27 cellular contexts compared by ENCODE assay signal in genomic region chr4:37054670-37055069, GRCh38.
DNase-seq lines count a peak whose midpoint lies in the region; ATAC-seq and TF ChIP-seq lines count a peak whose summit lies in the region.
"Had no signal": no experiment of that assay in that cellular context is flagged by ENCODE, and none has a peak within 500 bp of the region (broad histone marks: within the 10 kb centered on the region; RNA-seq: fewer than 3 reads in every experiment).

No MANE protein-coding gene starts in this region.

- H3K9me3 Mint-ChIP-seq in endodermal cell = no peaks in the 10 kb centered on the region
- H3K9me3 Mint-ChIP-seq: CD4-positive, alpha-beta T cell had no signal

- H3K9me3 ChIP-seq in endodermal cell (ENCODE audit: control insufficient read depth, low read length) (no peaks in the 10 kb centered on the region), prostate gland (no peaks in the 10 kb centered on the region)
- H3K9me3 ChIP-seq: HAP-1, tibial artery had no signal

- peak overlapping the region; percentile 26 for H3K27ac Mint-ChIP-seq in endodermal cell
- H3K27ac Mint-ChIP-seq: activated CD8-positive, alpha-beta memory T cell treated with anti-CD3 and anti-CD28 coated beads, Interleukin-2, amount 10 ng/mL, durations not matched to agents 7 days and 5 days; activated naive CD8-positive, alpha-beta T cell treated with anti-CD3 and anti-CD28 coated beads, Interleukin-2, amount 50 U/mL, for 24 hours; activated T-cell treated with anti-CD3 and anti-CD28 coated beads, Interleukin-2, amount 50 U/mL, for 72 hours; CD4-positive, alpha-beta T cell; naive thymus-derived CD4-positive, alpha-beta T cell had no signal

- no peak overlapping the region for H3K9ac ChIP-seq in endodermal cell (ENCODE audit: extremely low read depth, low read length, poor library complexity, severe bottlenecking)

- no peaks in the 10 kb centered on the region for H3K27me3 Mint-ChIP-seq in endodermal cell (ENCODE audit: insufficient read depth)
- H3K27me3 Mint-ChIP-seq: activated CD8-positive, alpha-beta memory T cell treated with anti-CD3 and anti-CD28 coated beads, Interleukin-2, amount 10 ng/mL, durations not matched to agents 7 days and 5 days had no signal

- no peaks in the 10 kb centered on the region for H3K27me3 ChIP-seq in endodermal cell (ENCODE audit: control insufficient read depth, insufficient read depth, low read length, poor library complexity, severe bottlenecking)
- H3K27me3 ChIP-seq in prostate gland (replicated peaks; ENCODE audit: insufficient read depth) = no peaks in the 10 kb centered on the region
- H3K27me3 ChIP-seq: tibial artery had no signal

- WGBS in endodermal cell (ENCODE audit: insufficient coverage in 1 of 2, insufficient read length in 1 of 2), 2 experiments = 28% methylated on average over 3 of the region's 3 CpGs; no CpG with 5 or more reads in 1 of the 2 experiments
- 66% methylated on average over 3 of the region's 3 CpGs for WGBS in prostate gland

- no peak overlapping the region for H3K4me3 Mint-ChIP-seq in endodermal cell
- H3K4me3 Mint-ChIP-seq: activated CD8-positive, alpha-beta memory T cell treated with anti-CD3 and anti-CD28 coated beads, Interleukin-2, amount 10 ng/mL, durations not matched to agents 7 days and 5 days; activated naive CD8-positive, alpha-beta T cell treated with anti-CD3 and anti-CD28 coated beads, Interleukin-2, amount 50 U/mL, for 24 hours; activated T-cell treated with anti-CD3 and anti-CD28 coated beads, Interleukin-2, amount 50 U/mL, for 72 hours; CD4-positive, alpha-beta T cell; naive thymus-derived CD4-positive, alpha-beta T cell had no signal

- ATAC-seq in HG02759 (IDR thresholded peaks at IDR 0.05; ENCODE audit: unreplicated experiment) = no peak
- ATAC-seq: activated CD8-positive, alpha-beta memory T cell treated with anti-CD3 and anti-CD28 coated beads, Interleukin-2, amount 10 ng/mL, durations not matched to agents 7 days and 5 days; activated naive CD8-positive, alpha-beta T cell treated with anti-CD3 and anti-CD28 coated beads, Interleukin-2, amount 50 U/mL, for 24 hours; activated T-cell treated with anti-CD3 and anti-CD28 coated beads, Interleukin-2, amount 50 U/mL, for 72 hours; GM12878; naive thymus-derived CD4-positive, alpha-beta T cell had no signal

- TF ChIP-seq POLR2A in prostate gland (IDR thresholded peaks at IDR 0.05) = no peak

- DNase-seq in DMS 273 (lab: John Stamatoyannopoulos, UW; ENCODE audit: unreplicated experiment) = peak; percentile 44
- peak; percentile 36 for DNase-seq in NCI-H446 treated with DMSO at 0.1 percent for 48 hours (lab: John Stamatoyannopoulos, UW)
- DNase-seq in endodermal cell = peak; percentile 77
- DNase-seq in left kidney (ENCODE audit: low read depth, low spot score) = peak; percentile 34
- DNase-seq in prostate gland (ENCODE audit: low spot score) = no peak
- no peak for DNase-seq in KBM-7
- DNase-seq in cortex of kidney (lab: John Stamatoyannopoulos, UW) = no peak
- DNase-seq: activated CD4-positive, alpha-beta T cell treated with anti-CD3 and anti-CD28 coated beads, Interleukin-2, amount 50 U/mL, for 4 hours; activated CD4-positive, CD25-positive, alpha-beta regulatory T cell; activated CD8-positive, alpha-beta memory T cell treated with anti-CD3 and anti-CD28 coated beads, Interleukin-2, amount 10 ng/mL, durations not matched to agents 7 days and 5 days; activated naive CD4-positive, alpha-beta T cell; activated naive CD8-positive, alpha-beta T cell treated with anti-CD3 and anti-CD28 coated beads, Interleukin-2, amount 50 U/mL, for 24 hours; activated T-cell treated with anti-CD3 and anti-CD28 coated beads, Interleukin-2, amount 50 U/mL, for 72 hours; AML-193; CD4-positive, alpha-beta T cell; central memory CD4-positive, alpha-beta T cell; hippocampal formation; MM.1S; naive thymus-derived CD4-positive, alpha-beta T cell; NCI-H1930; NCI-H2227 treated with DMSO at 0.1 percent for 48 hours; stimulated activated CD4-positive, alpha-beta T cell treated with anti-CD3 and anti-CD28 coated beads, Interleukin-4, amount 100 ng/mL, for 24 hours; tibial artery had no signal

- TF ChIP-seq CTCF in endodermal cell (conservative IDR thresholded peaks at IDR 0.05) (no peak), prostate gland (IDR thresholded peaks at IDR 0.05) (no peak)

- H3K27ac ChIP-seq in endodermal cell (ENCODE audit: low read depth, low read length) = no peak overlapping the region
- H3K27ac ChIP-seq in prostate gland = no peak overlapping the region
- H3K27ac ChIP-seq: SK-N-MC, tibial artery had no signal

- H3K4me3 ChIP-seq in endodermal cell (ENCODE audit: low read length) (no peak overlapping the region), prostate gland (no peak overlapping the region)
- H3K4me3 ChIP-seq: GM12878, HAP-1, SK-N-MC, tibial artery had no signal

- H3K36me3 ChIP-seq in endodermal cell (ENCODE audit: control insufficient read depth, insufficient read depth, low read length) (no peaks in the 10 kb centered on the region), prostate gland (no peaks in the 10 kb centered on the region)
- H3K36me3 ChIP-seq: HAP-1, tibial artery had no signal

- no peaks in the 10 kb centered on the region for H3K36me3 Mint-ChIP-seq in endodermal cell (ENCODE audit: low read depth)
- H3K36me3 Mint-ChIP-seq: activated CD8-positive, alpha-beta memory T cell treated with anti-CD3 and anti-CD28 coated beads, Interleukin-2, amount 10 ng/mL, durations not matched to agents 7 days and 5 days; naive thymus-derived CD4-positive, alpha-beta T cell had no signal

- H3K4me1 Mint-ChIP-seq in endodermal cell = peaks cover 32% of the 10 kb centered on the region
- H3K4me1 Mint-ChIP-seq: activated CD8-positive, alpha-beta memory T cell treated with anti-CD3 and anti-CD28 coated beads, Interleukin-2, amount 10 ng/mL, durations not matched to agents 7 days and 5 days; activated naive CD8-positive, alpha-beta T cell treated with anti-CD3 and anti-CD28 coated beads, Interleukin-2, amount 50 U/mL, for 24 hours; naive thymus-derived CD4-positive, alpha-beta T cell had no signal

- H3K4me1 ChIP-seq in endodermal cell (ENCODE audit: control insufficient read depth, insufficient read depth, low read length) (peaks cover 6% of the 10 kb centered on the region), prostate gland (replicated peaks) (no peaks in the 10 kb centered on the region)
- H3K4me1 ChIP-seq: HAP-1, tibial artery had no signal

- in situ Hi-C loops in KBM-7 (cut with MboI; ENCODE audit: low pct_unique_long_range_greater_than_20kb, low sequenced_read_pairs) = no loop called here

- intact Hi-C loops in prostate gland (cut with DNase I) = no loop called here

Comparison
In these comparisons a context has a peak if more than half of its experiments do, and no peak if none do; other contexts are left out.
1. DNase-seq: peak in DMS 273 (single experiment), NCI-H446 treated with DMSO at 0.1 percent for 48 hours (single experiment), endodermal cell (single experiment) and left kidney (single experiment); none in prostate gland (single experiment), KBM-7 (single experiment) and cortex of kidney (single experiment).